In genomic region chr15:40092416-40093223, GRCh38 we compare ENCODE assay signal across 1 cellular context.
TF ChIP-seq lines count a peak whose summit lies in the region.

No MANE protein-coding gene starts in this region.

TF ChIP-seq in GM23338, 12 proteins besides CTCF, POLR2A, EP300 and RAD21 (continued from another document):
- TF ChIP-seq, protein P1, sequence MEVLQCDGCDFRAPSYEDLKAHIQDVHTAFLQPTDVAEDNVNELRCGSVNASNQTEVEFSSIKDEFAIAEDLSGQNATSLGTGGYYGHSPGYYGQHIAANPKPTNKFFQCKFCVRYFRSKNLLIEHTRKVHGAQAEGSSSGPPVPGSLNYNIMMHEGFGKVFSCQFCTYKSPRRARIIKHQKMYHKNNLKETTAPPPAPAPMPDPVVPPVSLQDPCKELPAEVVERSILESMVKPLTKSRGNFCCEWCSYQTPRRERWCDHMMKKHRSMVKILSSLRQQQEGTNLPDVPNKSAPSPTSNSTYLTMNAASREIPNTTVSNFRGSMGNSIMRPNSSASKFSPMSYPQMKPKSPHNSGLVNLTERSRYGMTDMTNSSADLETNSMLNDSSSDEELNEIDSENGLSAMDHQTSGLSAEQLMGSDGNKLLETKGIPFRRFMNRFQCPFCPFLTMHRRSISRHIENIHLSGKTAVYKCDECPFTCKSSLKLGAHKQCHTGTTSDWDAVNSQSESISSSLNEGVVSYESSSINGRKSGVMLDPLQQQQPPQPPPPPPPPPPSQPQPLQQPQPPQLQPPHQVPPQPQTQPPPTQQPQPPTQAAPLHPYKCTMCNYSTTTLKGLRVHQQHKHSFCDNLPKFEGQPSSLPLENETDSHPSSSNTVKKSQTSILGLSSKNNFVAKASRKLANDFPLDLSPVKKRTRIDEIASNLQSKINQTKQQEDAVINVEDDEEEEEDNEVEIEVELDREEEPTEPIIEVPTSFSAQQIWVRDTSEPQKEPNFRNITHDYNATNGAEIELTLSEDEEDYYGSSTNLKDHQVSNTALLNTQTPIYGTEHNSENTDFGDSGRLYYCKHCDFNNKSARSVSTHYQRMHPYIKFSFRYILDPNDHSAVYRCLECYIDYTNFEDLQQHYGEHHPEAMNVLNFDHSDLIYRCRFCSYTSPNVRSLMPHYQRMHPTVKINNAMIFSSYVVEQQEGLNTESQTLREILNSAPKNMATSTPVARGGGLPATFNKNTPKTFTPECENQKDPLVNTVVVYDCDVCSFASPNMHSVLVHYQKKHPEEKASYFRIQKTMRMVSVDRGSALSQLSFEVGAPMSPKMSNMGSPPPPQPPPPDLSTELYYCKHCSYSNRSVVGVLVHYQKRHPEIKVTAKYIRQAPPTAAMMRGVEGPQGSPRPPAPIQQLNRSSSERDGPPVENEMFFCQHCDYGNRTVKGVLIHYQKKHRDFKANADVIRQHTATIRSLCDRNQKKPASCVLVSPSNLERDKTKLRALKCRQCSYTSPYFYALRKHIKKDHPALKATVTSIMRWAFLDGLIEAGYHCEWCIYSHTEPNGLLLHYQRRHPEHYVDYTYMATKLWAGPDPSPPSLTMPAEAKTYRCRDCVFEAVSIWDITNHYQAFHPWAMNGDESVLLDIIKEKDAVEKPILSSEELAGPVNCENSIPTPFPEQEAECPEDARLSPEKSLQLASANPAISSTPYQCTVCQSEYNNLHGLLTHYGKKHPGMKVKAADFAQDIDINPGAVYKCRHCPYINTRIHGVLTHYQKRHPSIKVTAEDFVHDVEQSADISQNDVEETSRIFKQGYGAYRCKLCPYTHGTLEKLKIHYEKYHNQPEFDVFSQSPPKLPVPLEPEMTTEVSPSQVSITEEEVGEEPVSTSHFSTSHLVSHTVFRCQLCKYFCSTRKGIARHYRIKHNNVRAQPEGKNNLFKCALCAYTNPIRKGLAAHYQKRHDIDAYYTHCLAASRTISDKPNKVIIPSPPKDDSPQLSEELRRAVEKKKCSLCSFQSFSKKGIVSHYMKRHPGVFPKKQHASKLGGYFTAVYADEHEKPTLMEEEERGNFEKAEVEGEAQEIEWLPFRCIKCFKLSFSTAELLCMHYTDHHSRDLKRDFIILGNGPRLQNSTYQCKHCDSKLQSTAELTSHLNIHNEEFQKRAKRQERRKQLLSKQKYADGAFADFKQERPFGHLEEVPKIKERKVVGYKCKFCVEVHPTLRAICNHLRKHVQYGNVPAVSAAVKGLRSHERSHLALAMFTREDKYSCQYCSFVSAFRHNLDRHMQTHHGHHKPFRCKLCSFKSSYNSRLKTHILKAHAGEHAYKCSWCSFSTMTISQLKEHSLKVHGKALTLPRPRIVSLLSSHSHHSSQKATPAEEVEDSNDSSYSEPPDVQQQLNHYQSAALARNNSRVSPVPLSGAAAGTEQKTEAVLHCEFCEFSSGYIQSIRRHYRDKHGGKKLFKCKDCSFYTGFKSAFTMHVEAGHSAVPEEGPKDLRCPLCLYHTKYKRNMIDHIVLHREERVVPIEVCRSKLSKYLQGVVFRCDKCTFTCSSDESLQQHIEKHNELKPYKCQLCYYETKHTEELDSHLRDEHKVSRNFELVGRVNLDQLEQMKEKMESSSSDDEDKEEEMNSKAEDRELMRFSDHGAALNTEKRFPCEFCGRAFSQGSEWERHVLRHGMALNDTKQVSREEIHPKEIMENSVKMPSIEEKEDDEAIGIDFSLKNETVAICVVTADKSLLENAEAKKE (CRISPR knock-in tag; IDR thresholded peaks at IDR 0.05): no peak
- TF ChIP-seq EZH2phosphoT487 (IDR thresholded peaks at IDR 0.05; ENCODE audit: unreplicated experiment) (no peak), ETS1 (IDR thresholded peaks at IDR 0.05) (no peak), EZH2 (IDR thresholded peaks at IDR 0.05; ENCODE audit: low read depth, unreplicated experiment) (no peak)
